In the genomic region with DNA sequence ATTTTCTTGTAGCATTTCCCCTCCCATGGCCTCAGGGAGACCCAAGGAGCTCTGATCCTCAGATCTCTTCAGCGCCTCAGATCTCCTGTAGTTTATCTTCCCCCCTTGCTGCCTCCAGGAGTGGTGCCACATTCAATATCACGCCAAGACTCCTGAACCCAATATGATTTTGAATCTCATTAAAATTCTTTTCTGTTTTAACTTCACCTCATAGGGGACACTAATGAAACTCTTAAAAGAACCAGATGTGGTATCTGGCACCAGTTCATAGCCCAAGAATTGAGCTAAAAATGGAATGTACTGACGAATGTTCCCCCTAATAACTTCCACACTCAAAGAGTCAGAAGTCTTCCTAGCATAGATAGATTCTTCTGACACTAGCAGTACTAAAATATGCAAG, we compare ENCODE assay signal across 27 cellular contexts. TPM values are rescaled to one million over a fixed set of nuclear protein-coding genes. Genes with fewer than 3 reads are reported as not detected.
A peak's percentile ranks its signal among the peaks of the same experiment; 100 is the strongest.
DNase-seq lines count a peak whose midpoint lies in the region; FAIRE-seq and TF ChIP-seq lines count a peak whose summit lies in the region.
"Had no signal": no experiment of that assay in that cellular context is flagged by ENCODE, and none has a peak within 500 bp of the region (broad histone marks: within the 10 kb centered on the region; RNA-seq: fewer than 3 reads in every experiment).

No MANE protein-coding gene starts in this region.

- no peak overlapping the region for H3K27ac Mint-ChIP-seq in HFFc6
- H3K27ac Mint-ChIP-seq in activated CD4-positive, alpha-beta memory T cell treated with anti-CD3 and anti-CD28 coated beads, Interleukin-2, amount 10 ng/mL, durations not matched to agents 7 days and 5 days = no peak overlapping the region
- H3K27ac Mint-ChIP-seq: CD14-positive monocyte, memory B cell had no signal

- H3K4me3 ChIP-seq in choroid plexus epithelial cell (ENCODE audit: low read depth, low read length) (no peak overlapping the region), liver (ENCODE audit: low read depth in 1 of 3, low read length in 3 of 3) (no peak overlapping the region)
- H3K4me3 ChIP-seq: A549, spleen, tibial artery had no signal

- H3K4me3 Mint-ChIP-seq in HFFc6 = no peak overlapping the region
- no peak overlapping the region for H3K4me3 Mint-ChIP-seq in activated CD4-positive, alpha-beta memory T cell treated with anti-CD3 and anti-CD28 coated beads, Interleukin-2, amount 10 ng/mL, durations not matched to agents 7 days and 5 days
- H3K4me3 Mint-ChIP-seq: activated T-cell treated with anti-CD3 and anti-CD28 coated beads, Interleukin-2, amount 50 U/mL, for 4 hours; CD14-positive monocyte; memory B cell; naive B cell had no signal

- TF ChIP-seq RAD21 in liver (IDR thresholded peaks at IDR 0.05) = peak in 1 of 2 donors; percentile 20

- H3K27me3 Mint-ChIP-seq in HFFc6 (ENCODE audit: insufficient read depth) = peaks cover 8% of the 10 kb centered on the region
- H3K27me3 Mint-ChIP-seq in activated CD4-positive, alpha-beta memory T cell treated with anti-CD3 and anti-CD28 coated beads, Interleukin-2, amount 10 ng/mL, durations not matched to agents 7 days and 5 days = peaks cover 2% of the 10 kb centered on the region
- H3K27me3 Mint-ChIP-seq: memory B cell, naive B cell had no signal

- FAIRE-seq in D721Med (lab: Jason Lieb, UNC) = no peak
- FAIRE-seq: A549, G401.6, HTR-8/SVneo had no signal

- CTCF ChIA-PET in activated CD4-positive, alpha-beta memory T cell treated with anti-CD3 and anti-CD28 coated beads, Interleukin-2, amount 10 ng/mL, durations not matched to agents 7 days and 5 days (lab: Charles Lee) = no interaction called here

- peaks cover 9% of the 10 kb centered on the region for H3K4me1 Mint-ChIP-seq in HFFc6 (ENCODE audit: low read depth)
- H3K4me1 Mint-ChIP-seq in activated CD4-positive, alpha-beta memory T cell treated with anti-CD3 and anti-CD28 coated beads, Interleukin-2, amount 10 ng/mL, durations not matched to agents 7 days and 5 days = no peaks in the 10 kb centered on the region
- H3K4me1 Mint-ChIP-seq: CD14-positive monocyte, memory B cell, naive B cell had no signal

- no peaks in the 10 kb centered on the region for H3K4me1 ChIP-seq in liver (ENCODE audit: control insufficient read depth in 4 of 4, insufficient read depth in 4 of 4, low read length in 3 of 4)
- H3K4me1 ChIP-seq: A549, spleen, tibial artery had no signal

- H3K27ac ChIP-seq in liver (ENCODE audit: low read depth in 1 of 2, low read length in 2 of 2) = peak overlapping the region in 1 of 2 donors; percentile 50
- H3K27ac ChIP-seq: A549, tibial artery had no signal

- whole genome bisulfite sequencing in liver = 66% methylated on average over 3 of the region's 3 CpGs

- H3K9ac ChIP-seq in liver (ENCODE audit: low read depth in 1 of 2, low read length in 2 of 2) = no peak overlapping the region

- no peaks in the 10 kb centered on the region for H3K36me3 ChIP-seq in liver (ENCODE audit: control insufficient read depth in 4 of 4, insufficient read depth in 3 of 4, low read depth in 1 of 4, low read length in 3 of 4)
- H3K36me3 ChIP-seq: spleen, tibial artery had no signal

- H3K9me3 ChIP-seq in liver (ENCODE audit: control insufficient read depth in 4 of 4, low read length in 3 of 4) = peaks cover 3 to 12% (median 6%) of the 10 kb centered on the region in 4 donors

- POLR2A ChIA-PET in activated CD4-positive, alpha-beta memory T cell treated with anti-CD3 and anti-CD28 coated beads, Interleukin-2, amount 10 ng/mL, durations not matched to agents 7 days and 5 days (lab: Charles Lee) = no interaction called here

- H3K36me3 Mint-ChIP-seq in HFFc6 (ENCODE audit: low read depth) = no peaks in the 10 kb centered on the region
- no peaks in the 10 kb centered on the region for H3K36me3 Mint-ChIP-seq in activated CD4-positive, alpha-beta memory T cell treated with anti-CD3 and anti-CD28 coated beads, Interleukin-2, amount 10 ng/mL, durations not matched to agents 7 days and 5 days (ENCODE audit: low read depth)
- H3K36me3 Mint-ChIP-seq: CD14-positive monocyte, memory B cell had no signal

- peaks cover 0 to 3% (median 0%) of the 10 kb centered on the region in 4 donors for H3K27me3 ChIP-seq in liver (ENCODE audit: control insufficient read depth in 4 of 4, insufficient read depth in 4 of 4, low read length in 3 of 4)
- H3K27me3 ChIP-seq: spleen, tibial artery had no signal

- H3K9me3 Mint-ChIP-seq in HFFc6 = 0 out of 2 replicates have a peak, but pooled peaks cover 8% of the 10 kb centered on the region
- peaks cover 8% of the 10 kb centered on the region for H3K9me3 Mint-ChIP-seq in activated CD4-positive, alpha-beta memory T cell treated with anti-CD3 and anti-CD28 coated beads, Interleukin-2, amount 10 ng/mL, durations not matched to agents 7 days and 5 days

- no peak for TF ChIP-seq CTCF in HFFc6 (IDR thresholded peaks at IDR 0.05)
- no peak for TF ChIP-seq CTCF in choroid plexus epithelial cell (conservative IDR thresholded peaks at IDR 0.05; ENCODE audit: low read depth, low read length)
- TF ChIP-seq CTCF in liver (IDR thresholded peaks at IDR 0.05; ENCODE audit: low read depth, low read length, missing input control) = no peak
- TF ChIP-seq CTCF in D721Med (IDR thresholded peaks at IDR 0.05; ENCODE audit: insufficient read depth, missing control alignments) = no peak

- peak; percentile 42 for DNase-seq in AG08395 (ENCODE audit: low spot score)
- peak; percentile 1 for DNase-seq in HFFc6
- DNase-seq in choroid plexus epithelial cell (ENCODE audit: low read depth) = peak; percentile 73
- no peak for DNase-seq in activated CD4-positive, alpha-beta T cell treated with anti-CD3 and anti-CD28 coated beads for 4 hours
- DNase-seq in D721Med (ENCODE audit: insufficient read length, low spot score) = no peak
- no peak for DNase-seq in activated CD4-positive, alpha-beta memory T cell treated with anti-CD3 and anti-CD28 coated beads, Interleukin-2, amount 10 ng/mL, durations not matched to agents 7 days and 5 days
- no peak for DNase-seq in NCI-H2171 treated with DMSO at 0.1 percent for 48 hours (lab: John Stamatoyannopoulos, UW)
- DNase-seq: activated CD4-positive, CD25-positive, alpha-beta regulatory T cell treated with anti-CD3 and anti-CD28 coated beads, Interleukin-2, amount 50 U/mL, for 72 hours; activated naive CD4-positive, alpha-beta T cell; activated T-cell treated with anti-CD3 and anti-CD28 coated beads, Interleukin-2, amount 50 U/mL, for 4 hours; amniotic stem cell; glutamatergic neuron; naive B cell; NCI-H187; NCI-H69; occipital lobe; spleen; stimulated activated CD4-positive, alpha-beta T cell treated with anti-CD3 and anti-CD28 coated beads, Interleukin-4, amount 100 ng/mL, for 24 hours; stimulated activated naive CD4-positive, alpha-beta T cell treated with Interleukin-2 at 50 U/mL for 16 hours; tibial artery had no signal

TF ChIP-seq in liver, 16 proteins besides CTCF, POLR2A, EP300 and RAD21:
- TF ChIP-seq ZBTB33 (IDR thresholded peaks at IDR 0.05) = no peak
- no peak for TF ChIP-seq JUND (IDR thresholded peaks at IDR 0.05)
- no peak for TF ChIP-seq FOXA2 (IDR thresholded peaks at IDR 0.05)
- TF ChIP-seq NR2F2 (IDR thresholded peaks at IDR 0.05) = peak; percentile 56
- TF ChIP-seq HNF4A (conservative IDR thresholded peaks at IDR 0.05) = no peak
- TF ChIP-seq RXRA (IDR thresholded peaks at IDR 0.05) = no peak
- no peak for TF ChIP-seq YY1 (IDR thresholded peaks at IDR 0.05)
- peak; percentile 9 for TF ChIP-seq SP1 (IDR thresholded peaks at IDR 0.05)
- TF ChIP-seq, protein P1, sequence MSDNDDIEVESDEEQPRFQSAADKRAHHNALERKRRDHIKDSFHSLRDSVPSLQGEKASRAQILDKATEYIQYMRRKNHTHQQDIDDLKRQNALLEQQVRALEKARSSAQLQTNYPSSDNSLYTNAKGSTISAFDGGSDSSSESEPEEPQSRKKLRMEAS (IDR thresholded peaks at IDR 0.05) = no peak
- no peak for TF ChIP-seq HNF4G (IDR thresholded peaks at IDR 0.05)
- no peak for TF ChIP-seq FOXA1 (IDR thresholded peaks at IDR 0.05)
- TF ChIP-seq, protein P2, sequence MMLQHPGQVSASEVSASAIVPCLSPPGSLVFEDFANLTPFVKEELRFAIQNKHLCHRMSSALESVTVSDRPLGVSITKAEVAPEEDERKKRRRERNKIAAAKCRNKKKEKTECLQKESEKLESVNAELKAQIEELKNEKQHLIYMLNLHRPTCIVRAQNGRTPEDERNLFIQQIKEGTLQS (IDR thresholded peaks at IDR 0.05) = no peak

RNA-seq across cellular contexts. Expression of gene LIFR, which starts 59.6 kb away (rescaled TPM):
- total RNA-seq in HFFc6 (2021; fragmentation: NEBNext Ultra II Directional; extraction: Animal tissue kit (Norgen Biotek cat#: 25700)) = 1 to 10 TPM; 4.7 to 7.1 (median 5.4) TPM
- total RNA-seq in liver = 10 to 100 TPM; 34.6 to 79.7 TPM
- 10 to 100 TPM; 10.5 to 31.0 TPM for polyA plus RNA-seq in liver
- under 1 TPM; 0.05 to 0.18 TPM for total RNA-seq in activated CD4-positive, alpha-beta memory T cell treated with anti-CD3 and anti-CD28 coated beads, Interleukin-2, amount 10 ng/mL, durations not matched to agents 7 days and 5 days
- total RNA-seq: activated CD8-positive, alpha-beta memory T cell treated with anti-CD3 and anti-CD28 coated beads for 36 hours had no signal
- polyA plus RNA-seq: CD14-positive monocyte had no signal

Comparison
In these comparisons a context has a peak if more than half of its experiments do, and no peak if none do; other contexts are left out.
1. DNase-seq: peak in AG08395 (single experiment), HFFc6 (single experiment) and choroid plexus epithelial cell (single experiment); none in activated CD4-positive, alpha-beta T cell treated with anti-CD3 and anti-CD28 coated beads for 4 hours (0 of 2), D721Med (single experiment), activated CD4-positive, alpha-beta memory T cell treated with anti-CD3 and anti-CD28 coated beads, Interleukin-2, amount 10 ng/mL, durations not matched to agents 7 days and 5 days (single experiment) and NCI-H2171 treated with DMSO at 0.1 percent for 48 hours (single experiment).
2. RNA of gene LIFR, which starts 59.6 kb away (total RNA-seq): 34.6 to 79.7 TPM in liver and 4.7 to 7.1 TPM in HFFc6; 0.05 to 0.18 TPM in activated CD4-positive, alpha-beta memory T cell treated with anti-CD3 and anti-CD28 coated beads, Interleukin-2, amount 10 ng/mL, durations not matched to agents 7 days and 5 days; every median in the first group is over 4 times any median in the second.